Comparison of ENCODE assay signal across 9 cellular contexts in the genomic region with DNA sequence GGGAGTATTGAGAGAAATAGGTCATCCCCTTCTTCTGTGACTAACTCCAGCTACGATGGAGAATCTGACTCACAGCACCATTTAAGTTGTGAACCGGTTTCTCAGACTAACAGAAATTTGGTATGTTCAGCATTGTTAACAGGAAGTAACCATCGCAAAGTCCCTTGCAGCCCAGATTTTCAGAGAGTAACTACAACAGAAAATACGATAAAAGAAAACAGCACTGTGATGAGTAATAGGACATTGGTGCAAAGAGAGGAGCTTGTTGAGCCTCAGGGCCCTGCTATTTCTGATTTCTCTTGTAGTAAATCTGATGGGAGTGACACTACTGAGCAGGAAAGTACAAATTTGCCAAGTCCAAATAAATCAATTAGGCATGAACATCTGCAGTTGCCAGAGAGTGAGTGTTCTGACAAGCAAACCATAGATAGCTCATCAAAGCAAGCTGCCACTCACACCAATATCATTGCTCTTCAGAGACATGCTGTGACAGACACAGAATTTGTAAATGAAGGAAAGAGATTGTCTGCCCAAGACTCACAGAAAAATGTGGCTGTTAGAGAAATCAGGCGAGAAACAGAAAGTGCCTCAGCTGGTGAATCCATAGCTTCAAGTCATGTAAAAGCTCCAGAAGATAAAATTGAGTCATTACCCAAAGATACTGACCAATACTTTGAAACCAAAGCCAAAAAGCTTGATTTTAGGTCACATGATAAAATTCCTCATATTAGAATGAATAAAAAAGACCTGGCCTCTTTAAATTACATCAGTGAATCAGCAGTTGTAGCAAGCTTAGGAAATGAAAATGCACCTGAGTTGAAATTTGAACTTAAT. TPM values are rescaled to one million over a fixed set of nuclear protein-coding genes. Genes with fewer than 3 reads are reported as not detected.
DNase-seq lines count a peak whose midpoint lies in the region; ATAC-seq, FAIRE-seq and TF ChIP-seq lines count a peak whose summit lies in the region.
"Had no signal": no experiment of that assay in that cellular context is flagged by ENCODE, and none has a peak within 500 bp of the region (broad histone marks: within the 10 kb centered on the region; RNA-seq: fewer than 3 reads in every experiment).

No MANE protein-coding gene starts in this region.

- FAIRE-seq in D721Med (lab: Jason Lieb, UNC): no peak

- intact Hi-C loops in testis (cut with DNase I; ENCODE audit: low total_unique reads): no loop called here

- whole genome bisulfite sequencing in GM23248 (ENCODE audit: low coverage in 1 of 2, low lambda C conversion rate in 2 of 2, missing lambda C conversion rate in 2 of 2), 2 experiments: 0 to 1% methylated on average over 5 of the region's 5 CpGs
- 76 to 86% methylated on average over 5 of the region's 5 CpGs for WGBS in testis, 2 donors

- TF ChIP-seq POLR2A in testis (IDR thresholded peaks at IDR 0.05): no peak

- peak overlapping the region; percentile 96 for H3K27ac ChIP-seq in GM23248
- H3K27ac ChIP-seq in testis: no peak overlapping the region

- peaks cover 33% of the 10 kb centered on the region for H3F3A ChIP-seq in GM23248 (ENCODE audit: insufficient read depth)

- peak overlapping the region; percentile 78 for H3K9ac ChIP-seq in GM23248

- H2AFZ ChIP-seq in GM23248: no peak overlapping the region

- peaks cover 25% of the 10 kb centered on the region for H3K79me2 ChIP-seq in GM23248 (ENCODE audit: insufficient read depth)

- H3K4me1 ChIP-seq in GM23248 (ENCODE audit: insufficient read depth): peaks cover 26% of the 10 kb centered on the region
- no peaks in the 10 kb centered on the region for H3K4me1 ChIP-seq in testis

- no peaks in the 10 kb centered on the region for H3K9me3 ChIP-seq in GM23248 (ENCODE audit: low read depth)
- no peaks in the 10 kb centered on the region for H3K9me3 ChIP-seq in testis

- no peak for ATAC-seq in GM18517 (IDR thresholded peaks at IDR 0.05; ENCODE audit: unreplicated experiment)

- H3K27me3 ChIP-seq in GM23248 (replicated peaks; ENCODE audit: insufficient read depth) (no peaks in the 10 kb centered on the region), testis (no peaks in the 10 kb centered on the region)

- peak overlapping the region; percentile 91 for H3K4me2 ChIP-seq in GM23248 (ENCODE audit: unreplicated experiment)

- DNase-seq in GM23248 (peak; percentile 98), fibroblast of peridontal ligament (ENCODE audit: extremely low read depth) (peak; percentile 93), GM10266 (ENCODE audit: extremely low spot score) (no peak), D721Med (ENCODE audit: insufficient read length, low spot score) (no peak), testis (no peak)
- peak; percentile 6 to 10 for DNase-seq in activated CD4-positive, alpha-beta T cell treated with anti-CD3 and anti-CD28 coated beads, Interleukin-2, amount 50 U/mL, for 48 hours
- peak; percentile 22 to 31 for DNase-seq in stimulated activated CD4-positive, alpha-beta T cell treated with anti-CD3 and anti-CD28 coated beads, Interleukin-15, amount 100 ng/mL, for 48 hours (ENCODE audit: low read depth in 2 of 2)
- DNase-seq: right cardiac atrium had no signal

- no peaks in the 10 kb centered on the region for H3K9me2 ChIP-seq in GM23248 (ENCODE audit: insufficient read depth)

- H3K36me3 ChIP-seq in GM23248 (ENCODE audit: low read depth) (no peaks in the 10 kb centered on the region), testis (ENCODE audit: low read depth, missing control alignments) (no peaks in the 10 kb centered on the region)

- TF ChIP-seq CTCF in GM10266 (IDR thresholded peaks at IDR 0.05; ENCODE audit: control insufficient read depth, insufficient read depth, low read depth, missing control alignments) (no peak), D721Med (IDR thresholded peaks at IDR 0.05; ENCODE audit: insufficient read depth, missing control alignments) (no peak), testis (IDR thresholded peaks at IDR 0.05) (no peak)

- in situ Hi-C loops in GM23248 (cut with MboI): no loop called here

- peak overlapping the region; percentile 58 for H3K4me3 ChIP-seq in GM23248
- H3K4me3 ChIP-seq in testis: no peak overlapping the region

- H4K20me1 ChIP-seq in GM23248 (ENCODE audit: insufficient read depth): no peaks in the 10 kb centered on the region

RNA-seq across cellular contexts. Expression of gene CRYBG3, which starts 50.6 kb away (rescaled TPM):
- total RNA-seq in GM23248 (2014; rRNA removed; shearing (Covaris generic)): 16.8 and 16.9 TPM in 2 replicates
- polyA plus RNA-seq in GM23248 (2016; fragmentation: Nextera tagmentation; extraction: Ambion mirVana) (3.3 and 4.3 TPM in 2 replicates), testis (ENCODE audit: insufficient read depth, low read depth, low replicate concordance) (47.6 TPM)
- total RNA-seq in testis: 10 to 100 TPM; 39.7 to 49.8 TPM

Comparison
In these comparisons a context has a peak if more than half of its experiments do, and no peak if none do; other contexts are left out.
1. DNase-seq: peak in GM23248 (single experiment), activated CD4-positive, alpha-beta T cell treated with anti-CD3 and anti-CD28 coated beads, Interleukin-2, amount 50 U/mL, for 48 hours (2 of 2), fibroblast of peridontal ligament (single experiment) and stimulated activated CD4-positive, alpha-beta T cell treated with anti-CD3 and anti-CD28 coated beads, Interleukin-15, amount 100 ng/mL, for 48 hours (2 of 2); none in GM10266 (single experiment), D721Med (single experiment) and testis (single experiment).